19 cellular contexts compared by ENCODE assay signal in genomic region chr22:50226224-50227165, GRCh38.
"Had no signal": no experiment of that assay in that cellular context is flagged by ENCODE, and none has a peak within 500 bp of the region (broad histone marks: within the 10 kb centered on the region; RNA-seq: fewer than 3 reads in every experiment).

No MANE protein-coding gene starts in this region.

- DNase-seq: activated B cell treated with CpG ODN at 0.5 μM for 24 hours; activated CD4-positive, alpha-beta T cell treated with anti-CD3 and anti-CD28 coated beads, Interleukin-2, amount 50 U/mL, for 1 hour; activated CD8-positive, alpha-beta T cell treated with anti-CD3 and anti-CD28 coated beads for 36 hours; activated naive CD8-positive, alpha-beta T cell treated with anti-CD3 and anti-CD28 coated beads, Interleukin-2, amount 50 U/mL, for 24 hours; activated T-cell treated with anti-CD3 and anti-CD28 coated beads, Interleukin-2, amount 50 U/mL, for 48 hours; colonic mucosa; effector memory CD4-positive, alpha-beta T cell; gastrocnemius medialis; naive thymus-derived CD8-positive, alpha-beta T cell; right lobe of liver; stimulated activated CD4-positive, alpha-beta T cell treated with anti-CD3 and anti-CD28 coated beads, Interleukin-12 subunit alpha, Interleukin-12 subunit beta, amount 100 ng/mL, for 4 hours; stimulated activated CD4-positive, alpha-beta T cell treated with anti-CD3 and anti-CD28 coated beads, Interleukin-4, amount 100 ng/mL, for 1 hour; stomach; thyroid gland had no signal

- H3K4me3 ChIP-seq: breast epithelium, colonic mucosa, dorsolateral prefrontal cortex, gastrocnemius medialis, hepatocyte, right lobe of liver, skin epidermis, stomach, thyroid gland had no signal

- H3K27ac ChIP-seq: breast epithelium, colonic mucosa, dorsolateral prefrontal cortex, gastrocnemius medialis, hepatocyte, neutrophil, right lobe of liver, skin epidermis, stomach, thyroid gland had no signal

- H3K9me3 ChIP-seq: breast epithelium, colonic mucosa, gastrocnemius medialis, neutrophil, right lobe of liver, stomach, thyroid gland had no signal

- H3K27me3 ChIP-seq: breast epithelium, colonic mucosa, dorsolateral prefrontal cortex, gastrocnemius medialis, hepatocyte, neutrophil, right lobe of liver, stomach, thyroid gland had no signal

- H3K4me1 ChIP-seq: breast epithelium, colonic mucosa, gastrocnemius medialis, right lobe of liver, stomach, thyroid gland had no signal

- ATAC-seq: activated CD8-positive, alpha-beta T cell treated with anti-CD3 and anti-CD28 coated beads for 36 hours; activated naive CD8-positive, alpha-beta T cell treated with anti-CD3 and anti-CD28 coated beads, Interleukin-2, amount 50 U/mL, for 24 hours; gastrocnemius medialis; naive thymus-derived CD8-positive, alpha-beta T cell; right lobe of liver had no signal
